ENCODE assay signal across 16 cellular contexts in genomic region chr17:73317554-73318426, GRCh38. TPM values are rescaled to one million over a fixed set of nuclear protein-coding genes. Genes with fewer than 3 reads are reported as not detected.
DNase-seq lines count a peak whose midpoint lies in the region; ATAC-seq and TF ChIP-seq lines count a peak whose summit lies in the region.
"Had no signal": no experiment of that assay in that cellular context is flagged by ENCODE, and none has a peak within 500 bp of the region (broad histone marks: within the 10 kb centered on the region; RNA-seq: fewer than 3 reads in every experiment).

No MANE protein-coding gene starts in this region.

- CTCF ChIA-PET in PC-9 (lab: Charles Lee) = no interaction called here

- peak overlapping the region; percentile 11 for H3K27ac Mint-ChIP-seq in type B pancreatic cell
- no peak overlapping the region for H3K27ac Mint-ChIP-seq in activated CD4-positive, alpha-beta T cell treated with anti-CD3 and anti-CD28 coated beads, Interleukin-2, amount 10 ng/mL, durations not matched to agents 24 days and 14 days
- H3K27ac Mint-ChIP-seq: activated CD4-positive, alpha-beta T cell treated with anti-CD3 and anti-CD28 coated beads, Interleukin-2, amount 10 ng/mL, durations not matched to agents 7 days and 5 days; effector memory CD8-positive, alpha-beta T cell; T-helper 1 cell treated with Interleukin-12 subunit alpha and Interleukin-12 subunit beta and Interleukin-4 antibody, amounts not matched to agents 30 μg/mL and 1 μg/mL, for 36 hours had no signal

- H3K4me1 ChIP-seq in GM23248 (ENCODE audit: insufficient read depth) (peaks cover 9% of the 10 kb centered on the region; the same call in 1 of the 2 replicates), Karpas-422 (ENCODE audit: low read length) (peaks cover 18% of the 10 kb centered on the region), PC-9 (replicated peaks; ENCODE audit: insufficient read depth) (peaks cover 6% of the 10 kb centered on the region)

- no peaks in the 10 kb centered on the region for H3F3A ChIP-seq in GM23248 (ENCODE audit: insufficient read depth)
- H3F3A ChIP-seq in PC-9 (ENCODE audit: insufficient read depth, low read depth) = peaks cover 2% of the 10 kb centered on the region; the same call in 1 of the 2 replicates

- no peak for TF ChIP-seq CTCF in type B pancreatic cell (conservative IDR thresholded peaks at IDR 0.05)
- TF ChIP-seq CTCF in PC-9 (conservative IDR thresholded peaks at IDR 0.05) = no peak

- H3K9me2 ChIP-seq in GM23248 (ENCODE audit: insufficient read depth) = no peaks in the 10 kb centered on the region
- H3K9me2 ChIP-seq in Karpas-422 (replicated peaks; ENCODE audit: insufficient read depth, low read length) = no peaks in the 10 kb centered on the region
- H3K9me2 ChIP-seq in PC-9 (ENCODE audit: insufficient read depth) = no peaks in the 10 kb centered on the region

- H3K27ac ChIP-seq in GM23248 (no peak overlapping the region), Karpas-422 (ENCODE audit: low read length) (no peak overlapping the region), PC-9 (no peak overlapping the region)
- H3K27ac ChIP-seq: Peyer's patch had no signal

- H3K27me3 ChIP-seq in GM23248 (replicated peaks; ENCODE audit: insufficient read depth) = no peaks in the 10 kb centered on the region
- H3K27me3 ChIP-seq in Karpas-422 (ENCODE audit: low read length) = no peaks in the 10 kb centered on the region; the same call in 1 of the 2 replicates
- H3K27me3 ChIP-seq in PC-9 (ENCODE audit: insufficient read depth, low read depth) = no peaks in the 10 kb centered on the region
- H3K27me3 ChIP-seq: Peyer's patch had no signal

- no peak overlapping the region for H2AFZ ChIP-seq in GM23248
- H2AFZ ChIP-seq in Karpas-422 (ENCODE audit: low read length) = no peak overlapping the region
- no peak overlapping the region for H2AFZ ChIP-seq in PC-9

- peaks cover 41% of the 10 kb centered on the region for H3K4me1 Mint-ChIP-seq in type B pancreatic cell (ENCODE audit: unreplicated experiment)
- H3K4me1 Mint-ChIP-seq in activated CD4-positive, alpha-beta T cell treated with anti-CD3 and anti-CD28 coated beads, Interleukin-2, amount 10 ng/mL, durations not matched to agents 24 days and 14 days = no peaks in the 10 kb centered on the region

- H3K36me3 Mint-ChIP-seq in type B pancreatic cell = no peaks in the 10 kb centered on the region
- H3K36me3 Mint-ChIP-seq in activated CD4-positive, alpha-beta T cell treated with anti-CD3 and anti-CD28 coated beads, Interleukin-2, amount 10 ng/mL, durations not matched to agents 24 days and 14 days (ENCODE audit: low read depth) = no peaks in the 10 kb centered on the region

- POLR2A ChIA-PET in PC-9 (lab: Charles Lee; ENCODE audit: unreplicated experiment) = interaction anchor here (0.6 kb wide), 1 partner anchor 149 kb away, joined by 5 read pairs; no protein-coding TSS in a partner anchor

- intact Hi-C loops in left ventricle myocardium superior (cut with micrococcal nuclease) (no loop called here), PC-9 (cut with micrococcal nuclease; ENCODE audit: unreplicated experiment) (no loop called here)
- intact Hi-C loops in activated CD4-positive, alpha-beta T cell treated with anti-CD3 and anti-CD28 coated beads, Interleukin-2, amount 10 ng/mL, durations not matched to agents 24 days and 14 days (cut with micrococcal nuclease) = no loop called here

- H4K20me1 ChIP-seq in GM23248 (ENCODE audit: insufficient read depth) = no peaks in the 10 kb centered on the region
- no peaks in the 10 kb centered on the region for H4K20me1 ChIP-seq in Karpas-422 (ENCODE audit: insufficient read depth, low read depth, low read length)
- H4K20me1 ChIP-seq in PC-9 (ENCODE audit: insufficient read depth) = no peaks in the 10 kb centered on the region

- no peaks in the 10 kb centered on the region for H3K36me3 ChIP-seq in GM23248 (ENCODE audit: low read depth)
- H3K36me3 ChIP-seq in Karpas-422 (ENCODE audit: insufficient read depth, low read length) = no peaks in the 10 kb centered on the region
- no peaks in the 10 kb centered on the region for H3K36me3 ChIP-seq in PC-9 (ENCODE audit: low read depth)
- H3K36me3 ChIP-seq: Peyer's patch had no signal

- H3K79me2 ChIP-seq in GM23248 (ENCODE audit: insufficient read depth) = no peaks in the 10 kb centered on the region
- H3K79me2 ChIP-seq in Karpas-422 (ENCODE audit: low read length) = no peaks in the 10 kb centered on the region
- H3K79me2 ChIP-seq in PC-9 (ENCODE audit: low read depth) = 0 out of 2 replicates have a peak, but pooled peaks cover under 1% of the 10 kb centered on the region

- 70 to 77% methylated on average over 7 of the region's 7 CpGs for WGBS in GM23248 (ENCODE audit: low coverage in 1 of 2, low lambda C conversion rate in 2 of 2, missing lambda C conversion rate in 2 of 2), 2 experiments

- H3K4me3 ChIP-seq in GM23248 (no peak overlapping the region), Karpas-422 (ENCODE audit: low read length) (no peak overlapping the region; the same call in 1 of the 2 replicates), PC-9 (no peak overlapping the region)
- H3K4me3 ChIP-seq: Peyer's patch had no signal

- peak; percentile 26 for DNase-seq in GM23248
- no peak for DNase-seq in Karpas-422
- DNase-seq in left ventricle myocardium superior = no peak
- no peak for DNase-seq in type B pancreatic cell (ENCODE audit: extremely low spot score, unreplicated experiment)
- DNase-seq in activated CD4-positive, alpha-beta T cell treated with anti-CD3 and anti-CD28 coated beads, Interleukin-2, amount 10 ng/mL, durations not matched to agents 24 days and 14 days = no peak
- DNase-seq in PC-9 = no peak
- no peak for DNase-seq in stimulated activated CD4-positive, alpha-beta T cell treated with anti-CD3 and anti-CD28 coated beads, Interleukin-4, amount 100 ng/mL, for 1 hour
- DNase-seq: activated CD4-positive, alpha-beta T cell treated with anti-CD3 and anti-CD28 coated beads, Interleukin-2, amount 10 ng/mL, durations not matched to agents 7 days and 5 days; effector memory CD8-positive, alpha-beta T cell; kidney glomerular epithelial cell; MV-4-11; NCI-H510A treated with DMSO at 0.1 percent for 48 hours; Peyer's patch; substantia nigra had no signal

- no peaks in the 10 kb centered on the region for H3K9me3 ChIP-seq in GM23248 (ENCODE audit: low read depth)
- no peaks in the 10 kb centered on the region for H3K9me3 ChIP-seq in Karpas-422 (ENCODE audit: low read length)
- H3K9me3 ChIP-seq in PC-9 (ENCODE audit: insufficient read depth, low read depth) = no peaks in the 10 kb centered on the region
- H3K9me3 ChIP-seq: Peyer's patch had no signal

- peaks cover 7% of the 10 kb centered on the region for H3K27me3 Mint-ChIP-seq in type B pancreatic cell
- peaks cover 4% of the 10 kb centered on the region for H3K27me3 Mint-ChIP-seq in activated CD4-positive, alpha-beta T cell treated with anti-CD3 and anti-CD28 coated beads, Interleukin-2, amount 10 ng/mL, durations not matched to agents 24 days and 14 days
- H3K27me3 Mint-ChIP-seq: effector memory CD8-positive, alpha-beta T cell had no signal

- peak overlapping the region; percentile 12 for H3K4me3 Mint-ChIP-seq in type B pancreatic cell
- no peak overlapping the region for H3K4me3 Mint-ChIP-seq in activated CD4-positive, alpha-beta T cell treated with anti-CD3 and anti-CD28 coated beads, Interleukin-2, amount 10 ng/mL, durations not matched to agents 24 days and 14 days
- H3K4me3 Mint-ChIP-seq: activated CD4-positive, alpha-beta T cell treated with anti-CD3 and anti-CD28 coated beads, Interleukin-2, amount 10 ng/mL, durations not matched to agents 7 days and 5 days; effector memory CD8-positive, alpha-beta T cell; neural crest cell; T-helper 1 cell treated with Interleukin-12 subunit alpha and Interleukin-12 subunit beta and Interleukin-4 antibody, amounts not matched to agents 30 μg/mL and 1 μg/mL, for 36 hours had no signal

- peak; percentile 73 for ATAC-seq in left ventricle myocardium superior
- ATAC-seq: effector memory CD8-positive, alpha-beta T cell had no signal

- no TSS peak for BruUV-seq in PC-9 (replicated peaks; lab: Mats Ljungman, UMichigan)

- H3K4me2 ChIP-seq in GM23248 (ENCODE audit: unreplicated experiment) = no peak overlapping the region
- H3K4me2 ChIP-seq in Karpas-422 (ENCODE audit: low read depth, low read length, poor library complexity, severe bottlenecking) = peak overlapping the region; percentile 47
- H3K4me2 ChIP-seq in PC-9 = no peak overlapping the region

- H3K9ac ChIP-seq in GM23248 = no peak overlapping the region
- no peak overlapping the region for H3K9ac ChIP-seq in Karpas-422 (ENCODE audit: low read length)

- in situ Hi-C loops in GM23248 (cut with MboI) = no loop called here

- H3K9me3 Mint-ChIP-seq in type B pancreatic cell = no peaks in the 10 kb centered on the region
- H3K9me3 Mint-ChIP-seq in activated CD4-positive, alpha-beta T cell treated with anti-CD3 and anti-CD28 coated beads, Interleukin-2, amount 10 ng/mL, durations not matched to agents 24 days and 14 days = no peaks in the 10 kb centered on the region
- H3K9me3 Mint-ChIP-seq: activated CD4-positive, alpha-beta T cell treated with anti-CD3 and anti-CD28 coated beads, Interleukin-2, amount 10 ng/mL, durations not matched to agents 7 days and 5 days; effector memory CD8-positive, alpha-beta T cell; neural crest cell; T-helper 1 cell treated with Interleukin-12 subunit alpha and Interleukin-12 subunit beta and Interleukin-4 antibody, amounts not matched to agents 30 μg/mL and 1 μg/mL, for 36 hours had no signal

RNA-seq across cellular contexts. Expression of gene CDC42EP4, which starts 6.0 kb away (rescaled TPM):
- 30.6 and 34.6 TPM in 2 replicates for total RNA-seq in GM23248 (2014; rRNA removed; shearing (Covaris generic))
- 31.2 and 35.4 TPM in 2 replicates for polyA plus RNA-seq in GM23248 (2016; fragmentation: Nextera tagmentation; extraction: Ambion mirVana)
- not detected in 2 replicates for total RNA-seq in Karpas-422 (2014; rRNA removed; shearing (Covaris generic); ENCODE audit: low replicate concordance)
- 51.4 TPM for total RNA-seq in left ventricle myocardium superior
- total RNA-seq in type B pancreatic cell (ENCODE audit: low replicate concordance) = 24.7 and 78.8 TPM in 2 replicates
- total RNA-seq in activated CD4-positive, alpha-beta T cell treated with anti-CD3 and anti-CD28 coated beads, Interleukin-2, amount 10 ng/mL, durations not matched to agents 24 days and 14 days = 0.86 and 0.95 TPM in 2 replicates
- 48.4 and 52.0 TPM in 2 replicates for total RNA-seq in PC-9 (2021)

RNA-seq across cellular contexts. Expression of gene CPSF4L, which starts 56.1 kb away (rescaled TPM):
- total RNA-seq in GM23248 (2014; rRNA removed; shearing (Covaris generic)) = not detected in 2 replicates
- polyA plus RNA-seq in GM23248 (2016; fragmentation: Nextera tagmentation; extraction: Ambion mirVana) = not detected in 2 replicates
- total RNA-seq in Karpas-422 (2014; rRNA removed; shearing (Covaris generic); ENCODE audit: low replicate concordance) = not detected in 2 replicates
- total RNA-seq in left ventricle myocardium superior = not detected
- not detected in 2 replicates for total RNA-seq in type B pancreatic cell (ENCODE audit: low replicate concordance)
- total RNA-seq in activated CD4-positive, alpha-beta T cell treated with anti-CD3 and anti-CD28 coated beads, Interleukin-2, amount 10 ng/mL, durations not matched to agents 24 days and 14 days = not detected in 2 replicates
- total RNA-seq in PC-9 (2021) = 0.52 TPM in 1 of 2 replicates, not detected in the other
- total RNA-seq: activated CD4-positive, alpha-beta T cell treated with anti-CD3 and anti-CD28 coated beads, Interleukin-2, amount 10 ng/mL, durations not matched to agents 7 days and 5 days; neural crest cell; Peyer's patch had no signal

Comparison
In these comparisons a context has a peak if more than half of its experiments do, and no peak if none do; other contexts are left out.
1. RNA of gene CDC42EP4, which starts 6.0 kb away (total RNA-seq): 24.7 to 78.8 TPM in type B pancreatic cell, 51.4 TPM in left ventricle myocardium superior (single experiment), 48.4 to 52.0 TPM in PC-9 and 30.6 to 34.6 TPM in GM23248; 0.86 to 0.95 TPM in activated CD4-positive, alpha-beta T cell treated with anti-CD3 and anti-CD28 coated beads, Interleukin-2, amount 10 ng/mL, durations not matched to agents 24 days and 14 days and not detected in Karpas-422; every median in the first group is over 10 times any median in the second.